ENCODE assay signal across 14 cellular contexts in the genomic region with DNA sequence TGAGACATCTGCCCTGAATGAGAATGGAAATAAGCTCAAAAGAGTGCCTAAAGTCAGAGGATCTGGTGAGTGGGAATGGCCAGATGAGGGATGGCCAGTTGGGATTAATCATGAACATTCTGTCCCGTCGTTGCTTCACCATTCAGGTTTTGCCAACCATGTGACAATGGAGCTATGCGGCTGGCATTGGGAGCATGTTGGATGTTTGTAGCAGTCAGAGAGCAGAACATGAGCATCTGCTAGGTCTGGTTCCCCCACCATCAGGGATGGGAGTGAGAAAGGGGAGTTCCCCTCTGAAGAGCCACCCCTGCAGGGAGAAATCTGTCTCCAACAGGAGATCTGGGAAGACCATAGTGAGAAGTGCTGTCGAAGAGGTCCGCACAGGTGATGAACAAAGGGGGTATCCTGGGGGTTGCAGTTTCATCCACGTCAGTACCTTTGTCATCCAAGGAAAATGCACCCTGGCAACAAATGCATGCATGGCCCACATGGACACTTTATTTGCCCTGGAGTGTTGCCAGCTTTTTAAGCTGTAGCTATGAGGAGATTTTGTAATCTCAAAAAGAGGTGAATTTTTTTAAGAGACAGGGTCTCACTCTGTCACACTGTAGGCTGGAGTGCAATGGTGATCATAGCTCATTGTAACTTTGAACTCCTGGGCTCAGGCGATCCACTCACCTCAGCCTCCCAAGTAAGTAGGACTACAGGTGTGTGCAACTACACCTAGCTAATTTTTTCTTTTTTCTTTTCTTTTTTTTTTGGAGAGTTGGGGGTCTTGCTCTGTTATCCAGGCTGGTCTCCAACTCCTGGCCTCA.
DNase-seq lines count a peak whose midpoint lies in the region; ATAC-seq, FAIRE-seq and TF ChIP-seq lines count a peak whose summit lies in the region.
"Had no signal": no experiment of that assay in that cellular context is flagged by ENCODE, and none has a peak within 500 bp of the region (broad histone marks: within the 10 kb centered on the region; RNA-seq: fewer than 3 reads in every experiment).

No MANE protein-coding gene starts in this region.

- no peak overlapping the region for H3K4me3 Mint-ChIP-seq in CD8-positive, alpha-beta T cell
- H3K4me3 Mint-ChIP-seq: activated CD8-positive, alpha-beta memory T cell treated with anti-CD3 and anti-CD28 coated beads, Interleukin-2, amount 10 ng/mL, durations not matched to agents 7 days and 5 days; T-cell; WTC11 had no signal

- H3K27ac ChIP-seq in right cardiac atrium (ENCODE audit: low read length) (no peak overlapping the region), colonic mucosa (no peak overlapping the region)
- no peak overlapping the region for H3K27ac ChIP-seq in CD8-positive, alpha-beta T cell (ENCODE audit: low read depth, low read length)

- H3K4me1 ChIP-seq in right cardiac atrium (ENCODE audit: control insufficient read depth, insufficient read depth, low read length): peaks cover 5% of the 10 kb centered on the region
- H3K4me1 ChIP-seq in colonic mucosa: no peaks in the 10 kb centered on the region
- H3K4me1 ChIP-seq in CD8-positive, alpha-beta T cell (ENCODE audit: insufficient read depth, low read length): no peaks in the 10 kb centered on the region

- H3K36me3 ChIP-seq in colonic mucosa: no peaks in the 10 kb centered on the region
- no peaks in the 10 kb centered on the region for H3K36me3 ChIP-seq in CD8-positive, alpha-beta T cell (ENCODE audit: insufficient read depth, low read length)

- DNase-seq in right cardiac atrium (peak in 1 of 3 donors; percentile 56), left ventricle myocardium superior (no peak), NCI-H774 (lab: John Stamatoyannopoulos, UW) (peak; percentile 25), left lobe of liver (ENCODE audit: low spot score) (peak; percentile 78), urothelium cell line (ENCODE audit: low spot score) (no peak), colonic mucosa (no peak)
- DNase-seq in CD8-positive, alpha-beta T cell: no peak
- DNase-seq: activated CD8-positive, alpha-beta memory T cell treated with anti-CD3 and anti-CD28 coated beads, Interleukin-2, amount 10 ng/mL, durations not matched to agents 7 days and 5 days; activated effector memory CD4-positive, alpha-beta T cell treated with anti-CD3 and anti-CD28 coated beads, Interleukin-2, amount 50 U/mL, for 16 hours; cortex of kidney; T-cell had no signal

- POLR2A ChIA-PET in CD8-positive, alpha-beta T cell (lab: Charles Lee): no interaction called here

- ATAC-seq in right cardiac atrium (peak; percentile 64 to 75), left ventricle myocardium superior (no peak), left lobe of liver (peak; percentile 87), GM21529 (IDR thresholded peaks at IDR 0.05; ENCODE audit: unreplicated experiment) (no peak)
- no peak for ATAC-seq in CD8-positive, alpha-beta T cell
- ATAC-seq: activated CD8-positive, alpha-beta memory T cell treated with anti-CD3 and anti-CD28 coated beads, Interleukin-2, amount 10 ng/mL, durations not matched to agents 7 days and 5 days; K562; T-cell; WTC11 had no signal

- intact Hi-C loops in right cardiac atrium (cut with DNase I): no loop called here
- intact Hi-C loops in left ventricle myocardium superior (cut with micrococcal nuclease): no loop called here
- intact Hi-C loops in colonic mucosa (cut with DNase I): no loop called here
- intact Hi-C loops in CD8-positive, alpha-beta T cell (cut with DNase I, micrococcal nuclease): no loop called here

- H3K9me3 Mint-ChIP-seq in CD8-positive, alpha-beta T cell: no peaks in the 10 kb centered on the region
- H3K9me3 Mint-ChIP-seq: T-cell had no signal

- no peaks in the 10 kb centered on the region for H3K9me3 ChIP-seq in right cardiac atrium (ENCODE audit: control insufficient read depth, low read length)
- no peaks in the 10 kb centered on the region for H3K9me3 ChIP-seq in colonic mucosa
- H3K9me3 ChIP-seq in CD8-positive, alpha-beta T cell (ENCODE audit: low read length): no peaks in the 10 kb centered on the region

- CTCF ChIA-PET in CD8-positive, alpha-beta T cell (lab: Charles Lee): interaction anchor here (0.9 kb wide), 1 partner anchor 275 kb away, joined by 3 read pairs; no protein-coding TSS in a partner anchor

- no peak overlapping the region for H3K27ac Mint-ChIP-seq in CD8-positive, alpha-beta T cell
- H3K27ac Mint-ChIP-seq: activated CD8-positive, alpha-beta memory T cell treated with anti-CD3 and anti-CD28 coated beads, Interleukin-2, amount 10 ng/mL, durations not matched to agents 7 days and 5 days; T-cell; WTC11 had no signal

- no peak overlapping the region for H3K4me3 ChIP-seq in right cardiac atrium (ENCODE audit: low read length)
- no peak overlapping the region for H3K4me3 ChIP-seq in colonic mucosa
- no peak overlapping the region for H3K4me3 ChIP-seq in CD8-positive, alpha-beta T cell (ENCODE audit: low read depth, low read length)
- H3K4me3 ChIP-seq: K562 had no signal

- no peaks in the 10 kb centered on the region for H3K36me3 Mint-ChIP-seq in CD8-positive, alpha-beta T cell
- H3K36me3 Mint-ChIP-seq: T-cell, WTC11 had no signal

- no peaks in the 10 kb centered on the region for H3K27me3 Mint-ChIP-seq in CD8-positive, alpha-beta T cell (ENCODE audit: low read depth)
- H3K27me3 Mint-ChIP-seq: activated CD8-positive, alpha-beta memory T cell treated with anti-CD3 and anti-CD28 coated beads, Interleukin-2, amount 10 ng/mL, durations not matched to agents 7 days and 5 days; T-cell had no signal

- peak; percentile 23 for FAIRE-seq in urothelium cell line (lab: Jason Lieb, UNC)
- FAIRE-seq: K562 had no signal

- peaks cover 33% of the 10 kb centered on the region for H3K4me1 Mint-ChIP-seq in CD8-positive, alpha-beta T cell (ENCODE audit: low read depth)

- no peak overlapping the region for H3K9ac ChIP-seq in colonic mucosa (ENCODE audit: low read depth in 2 of 2, low read length in 2 of 2)

- no peaks in the 10 kb centered on the region for H3K27me3 ChIP-seq in right cardiac atrium (ENCODE audit: control insufficient read depth, insufficient read depth)
- no peaks in the 10 kb centered on the region for H3K27me3 ChIP-seq in colonic mucosa
- no peaks in the 10 kb centered on the region for H3K27me3 ChIP-seq in CD8-positive, alpha-beta T cell (ENCODE audit: insufficient read depth, low read length)

- TF ChIP-seq CTCF in colonic mucosa (IDR thresholded peaks at IDR 0.05): no peak
- no peak for TF ChIP-seq CTCF in CD8-positive, alpha-beta T cell (IDR thresholded peaks at IDR 0.05)

- 63% methylated on average over 7 of the region's 7 CpGs for WGBS in right cardiac atrium

Comparison
In these comparisons a context has a peak if more than half of its experiments do, and no peak if none do; other contexts are left out.
1. ATAC-seq: peak in right cardiac atrium (2 of 2) and left lobe of liver (single experiment); none in left ventricle myocardium superior (single experiment), GM21529 (single experiment) and CD8-positive, alpha-beta T cell (single experiment).
2. DNase-seq: peak in NCI-H774 (single experiment) and left lobe of liver (single experiment); none in left ventricle myocardium superior (single experiment), urothelium cell line (single experiment), colonic mucosa (single experiment) and CD8-positive, alpha-beta T cell (0 of 7).